Comparison of ENCODE assay signal across 11 cellular contexts in genomic region chr18:51655327-51655698, GRCh38.
DNase-seq lines count a peak whose midpoint lies in the region; ATAC-seq and TF ChIP-seq lines count a peak whose summit lies in the region.
"Had no signal": no experiment of that assay in that cellular context is flagged by ENCODE, and none has a peak within 500 bp of the region (broad histone marks: within the 10 kb centered on the region; RNA-seq: fewer than 3 reads in every experiment).

No MANE protein-coding gene starts in this region.

- no peak for TF ChIP-seq CTCF in colonic mucosa (IDR thresholded peaks at IDR 0.05)

- no peak overlapping the region for H3K9ac ChIP-seq in colonic mucosa (ENCODE audit: low read depth in 2 of 2, low read length in 2 of 2)

- H3K27me3 ChIP-seq in colonic mucosa, result no peaks in the 10 kb centered on the region
- H3K27me3 ChIP-seq: gastrocnemius medialis had no signal

- H3K4me1 ChIP-seq in colonic mucosa, result no peaks in the 10 kb centered on the region
- H3K4me1 ChIP-seq: gastrocnemius medialis had no signal

- intact Hi-C loops in colonic mucosa (cut with DNase I), result no loop called here

- H3K27ac ChIP-seq in colonic mucosa, result no peak overlapping the region
- H3K27ac ChIP-seq: gastrocnemius medialis had no signal

- no peak overlapping the region for H3K4me3 ChIP-seq in colonic mucosa
- H3K4me3 ChIP-seq: gastrocnemius medialis had no signal

- H3K36me3 ChIP-seq in colonic mucosa, result no peaks in the 10 kb centered on the region
- H3K36me3 ChIP-seq: gastrocnemius medialis had no signal

- DNase-seq in RPMI8226 (peak; percentile 23), colonic mucosa (no peak), foreskin melanocyte (no peak), NCI-H1092 (lab: John Stamatoyannopoulos, UW) (no peak)
- no peak for DNase-seq in activated CD4-positive, alpha-beta T cell treated with anti-CD3 and anti-CD28 coated beads, Interleukin-2, amount 50 U/mL, for 4 hours
- DNase-seq: activated CD4-positive, alpha-beta T cell treated with anti-CD3 and anti-CD28 coated beads, Interleukin-2, amount 10 ng/mL, durations not matched to agents 7 days and 5 days; CD8-positive, alpha-beta T cell; gastrocnemius medialis had no signal

- ATAC-seq in GM18498 (IDR thresholded peaks at IDR 0.05; ENCODE audit: unreplicated experiment), result peak; percentile 79
- ATAC-seq in GM19468 (IDR thresholded peaks at IDR 0.05; ENCODE audit: extremely low read depth, unreplicated experiment), result peak; percentile 24
- peak; percentile 76 for ATAC-seq in HG03064 (IDR thresholded peaks at IDR 0.05; ENCODE audit: low read depth, unreplicated experiment)
- ATAC-seq: CD8-positive, alpha-beta T cell; gastrocnemius medialis had no signal

- H3K9me3 ChIP-seq in colonic mucosa, result no peaks in the 10 kb centered on the region
- H3K9me3 ChIP-seq: gastrocnemius medialis had no signal

Comparison
In these comparisons a context has a peak if more than half of its experiments do, and no peak if none do; other contexts are left out.
1. ATAC-seq: peak in every context shown above with its lines; median percentile 79 in GM18498; 76 in HG03064; 24 in GM19468.